ENCODE assay signal across 26 cellular contexts in the genomic region with DNA sequence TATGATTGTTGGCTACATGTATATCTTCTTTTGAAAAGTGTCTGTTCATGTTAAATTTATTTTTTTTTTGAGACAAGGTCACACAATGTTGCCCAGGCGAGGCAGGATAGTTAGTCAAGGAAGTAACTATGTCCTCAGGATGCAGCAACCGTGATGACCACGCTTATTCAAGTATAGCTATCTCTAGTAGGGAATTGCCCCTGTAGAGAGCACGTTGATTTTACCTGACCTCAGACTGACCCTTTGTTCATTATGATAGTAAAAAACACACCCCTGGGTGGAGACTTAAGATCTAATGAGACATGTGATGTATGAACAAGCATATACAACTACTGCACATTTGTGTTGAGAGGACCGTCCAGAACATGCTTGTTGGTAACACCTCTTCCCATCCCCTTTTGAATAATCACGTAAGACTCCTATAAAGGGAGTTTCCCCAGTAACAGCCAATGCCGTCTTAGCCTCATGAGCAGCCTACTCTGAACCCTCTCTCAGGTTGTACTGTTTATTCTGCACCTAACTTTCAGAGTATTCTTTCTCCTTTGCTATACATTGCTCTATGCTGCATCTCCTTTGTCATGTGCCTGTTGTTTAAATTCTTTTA. TPM values are rescaled to one million over a fixed set of nuclear protein-coding genes. Genes with fewer than 3 reads are reported as not detected.
DNase-seq lines count a peak whose midpoint lies in the region; ATAC-seq, FAIRE-seq and TF ChIP-seq lines count a peak whose summit lies in the region.
"Had no signal": no experiment of that assay in that cellular context is flagged by ENCODE, and none has a peak within 500 bp of the region (broad histone marks: within the 10 kb centered on the region; RNA-seq: fewer than 3 reads in every experiment).

No MANE protein-coding gene starts in this region.

- FAIRE-seq in GM12878 (lab: Jason Lieb, UNC) = no peak
- FAIRE-seq: H54 had no signal

- 37% methylated on average over 7 of the region's 7 CpGs for WGBS in GM12878 (ENCODE audit: insufficient coverage, insufficient replicate concordance, low lambda C conversion rate, missing lambda C conversion rate)

- TF ChIP-seq CTCF in GM12878 (IDR thresholded peaks at IDR 0.05 in 2 of 3, conservative IDR thresholded peaks at IDR 0.05 in 1 of 3; ENCODE audit: control insufficient read depth in 2 of 3, extremely low read depth in 1 of 3, insufficient read depth in 1 of 3, low read depth in 3 of 3, low read length in 3 of 3) = no peak

- no peak overlapping the region for H3K4me3 ChIP-seq in GM12878
- H3K4me3 ChIP-seq: gastroesophageal sphincter, right atrium auricular region, stomach, tibial nerve had no signal

- no peak for TF ChIP-seq RAD21 in GM12878 (IDR thresholded peaks at IDR 0.05; ENCODE audit: insufficient read depth, low read depth, low read length)

- POLR2A ChIA-PET in GM12878 (lab: Charles Lee) = no interaction called here

- H3K79me2 ChIP-seq in GM12878 (ENCODE audit: control insufficient read depth, insufficient read depth, low read length) = no peaks in the 10 kb centered on the region

- H3K9me3 Mint-ChIP-seq in stimulated activated naive B cell treated with anti-CD40 and anti-IgM and Interleukin-4, amounts not matched to agents 10 μg/mL and 1 μg/mL and 100 μg/mL, for 72 hours = peaks cover 2 to 13% of the 10 kb centered on the region in 2 donors
- H3K9me3 Mint-ChIP-seq in effector memory CD8-positive, alpha-beta T cell = no peaks in the 10 kb centered on the region
- H3K9me3 Mint-ChIP-seq: CD4-positive, alpha-beta T cell; naive thymus-derived CD8-positive, alpha-beta T cell had no signal

- peak; percentile 63 for ATAC-seq in GM18511 (IDR thresholded peaks at IDR 0.05; ENCODE audit: unreplicated experiment)
- ATAC-seq in HG02870 (IDR thresholded peaks at IDR 0.05; ENCODE audit: unreplicated experiment) = peak; percentile 75
- ATAC-seq in GM12878 = peak; percentile 92
- ATAC-seq in stimulated activated naive B cell treated with anti-CD40 and anti-IgM and Interleukin-4, amounts not matched to agents 10 μg/mL and 1 μg/mL and 100 μg/mL, for 72 hours (replicated peaks) = peak; percentile 33 to 52
- ATAC-seq in effector memory CD8-positive, alpha-beta T cell (replicated peaks) = no peak
- no peak for ATAC-seq in HG03135 (IDR thresholded peaks at IDR 0.05; ENCODE audit: unreplicated experiment)
- ATAC-seq: esophagus mucosa; gastroesophageal sphincter; naive thymus-derived CD8-positive, alpha-beta T cell had no signal

- peaks cover 2 to 12% of the 10 kb centered on the region in 2 donors for H3K4me1 Mint-ChIP-seq in stimulated activated naive B cell treated with anti-CD40 and anti-IgM and Interleukin-4, amounts not matched to agents 10 μg/mL and 1 μg/mL and 100 μg/mL, for 72 hours
- no peaks in the 10 kb centered on the region for H3K4me1 Mint-ChIP-seq in effector memory CD8-positive, alpha-beta T cell (ENCODE audit: low read depth in 2 of 2)
- H3K4me1 Mint-ChIP-seq: naive thymus-derived CD8-positive, alpha-beta T cell had no signal

- no peaks in the 10 kb centered on the region for H3K36me3 ChIP-seq in GM12878 (ENCODE audit: control insufficient read depth in 2 of 2, insufficient read depth in 2 of 2, low read length in 1 of 2)
- H3K36me3 ChIP-seq: gastroesophageal sphincter, right atrium auricular region, stomach had no signal

- no peak overlapping the region for H3K27ac ChIP-seq in GM12878 (ENCODE audit: control insufficient read depth, insufficient read depth)
- H3K27ac ChIP-seq: gastroesophageal sphincter, HL-60, right atrium auricular region, stomach, tibial nerve had no signal

- H3K27ac Mint-ChIP-seq in stimulated activated naive B cell treated with anti-CD40 and anti-IgM and Interleukin-4, amounts not matched to agents 10 μg/mL and 1 μg/mL and 100 μg/mL, for 72 hours = no peak overlapping the region
- no peak overlapping the region for H3K27ac Mint-ChIP-seq in effector memory CD8-positive, alpha-beta T cell
- H3K27ac Mint-ChIP-seq: CD4-positive, alpha-beta T cell; naive thymus-derived CD8-positive, alpha-beta T cell had no signal

- H3K27me3 Mint-ChIP-seq in stimulated activated naive B cell treated with anti-CD40 and anti-IgM and Interleukin-4, amounts not matched to agents 10 μg/mL and 1 μg/mL and 100 μg/mL, for 72 hours = peaks cover 0 to 5% of the 10 kb centered on the region in 2 donors
- peaks cover 0 to 15% of the 10 kb centered on the region in 2 donors for H3K27me3 Mint-ChIP-seq in effector memory CD8-positive, alpha-beta T cell

- no TSS peak for BruUV-seq in GM12878 (replicated peaks; lab: Mats Ljungman, UMichigan)

- RAD21 ChIA-PET in GM12878 (lab: Charles Lee; ENCODE audit: unreplicated experiment) = no interaction called here

- no peak for DNase-seq in GM12878 (ENCODE audit: low read depth, low spot score)
- DNase-seq in stimulated activated naive B cell treated with anti-CD40 and anti-IgM and Interleukin-4, amounts not matched to agents 10 μg/mL and 1 μg/mL and 100 μg/mL, for 72 hours = no peak
- no peak for DNase-seq in mucosa of gallbladder (ENCODE audit: low spot score)
- no peak for DNase-seq in effector memory CD8-positive, alpha-beta T cell
- DNase-seq: activated CD4-positive, alpha-beta T cell treated with anti-CD3 and anti-CD28 coated beads for 4 hours; activated naive CD4-positive, alpha-beta T cell treated with anti-CD3 and anti-CD28 coated beads, Interleukin-2, amount 50 U/mL, for 16 hours; CD4-positive, alpha-beta T cell; DMS 273 treated with DMSO at 0.1 percent for 48 hours; effector CD8-positive, alpha-beta T cell; naive thymus-derived CD8-positive, alpha-beta T cell; NCI-H1105 treated with DMSO at 0.1 percent for 48 hours; NCI-H2081; NK-92 treated with Interleukin-12 subunit alpha and Interleukin-12 subunit beta, amount 100 ng/mL, for 24 hours; stimulated activated CD4-positive, alpha-beta T cell treated with anti-CD3 and anti-CD28 coated beads, Interleukin-12 subunit alpha, Interleukin-12 subunit beta, amount 100 ng/mL, for 4 hours; stimulated activated CD4-positive, alpha-beta T cell treated with anti-CD3 and anti-CD28 coated beads, Interleukin-4, amount 100 ng/mL, for 4 hours; stomach; T-helper 1 cell had no signal

- no peak for TF ChIP-seq POLR2A in GM12878 (IDR thresholded peaks at IDR 0.05; ENCODE audit: low read depth, low read length)

- H3K4me2 ChIP-seq in GM12878 (ENCODE audit: control insufficient read depth, insufficient read depth) = no peak overlapping the region

- H3K9me3 ChIP-seq in GM12878 (replicated peaks; ENCODE audit: control insufficient read depth, insufficient read depth, low read length) = no peaks in the 10 kb centered on the region
- H3K9me3 ChIP-seq: gastroesophageal sphincter, right atrium auricular region, stomach, tibial nerve had no signal

- no peaks in the 10 kb centered on the region for H3K27me3 ChIP-seq in GM12878 (replicated peaks in 1 of 2; ENCODE audit: control insufficient read depth in 2 of 2, insufficient read depth in 2 of 2, low read length in 1 of 2)
- H3K27me3 ChIP-seq: gastroesophageal sphincter, right atrium auricular region, stomach, tibial nerve had no signal

- H2AFZ ChIP-seq in GM12878 (ENCODE audit: control insufficient read depth, low read depth, low read length) = no peak overlapping the region

- TF ChIP-seq EP300 in GM12878 (IDR thresholded peaks at IDR 0.05; ENCODE audit: borderline replicate concordance in 1 of 2, control insufficient read depth in 1 of 2, low read depth in 2 of 2, low read length in 2 of 2) = no peak

- SMC1A ChIA-PET in GM12878 (lab: Charles Lee; ENCODE audit: uncharacterized antibody, unreplicated experiment) = no interaction called here

- no peaks in the 10 kb centered on the region for H4K20me1 ChIP-seq in GM12878 (ENCODE audit: control insufficient read depth, insufficient read depth)

- H3K36me3 Mint-ChIP-seq in stimulated activated naive B cell treated with anti-CD40 and anti-IgM and Interleukin-4, amounts not matched to agents 10 μg/mL and 1 μg/mL and 100 μg/mL, for 72 hours = peaks cover 16 to 17% of the 10 kb centered on the region in 2 donors
- H3K36me3 Mint-ChIP-seq in effector memory CD8-positive, alpha-beta T cell (ENCODE audit: insufficient read depth) = peaks cover 4% of the 10 kb centered on the region

- no peaks in the 10 kb centered on the region; the same call in 1 of the 2 replicates for H3K4me1 ChIP-seq in GM12878 (ENCODE audit: control insufficient read depth, insufficient read depth, low read length)
- H3K4me1 ChIP-seq: gastroesophageal sphincter, right atrium auricular region, stomach, tibial nerve had no signal

- intact Hi-C loops in GM12878 (cut with micrococcal nuclease; ENCODE audit: unreplicated experiment) = no loop called here

- H3K9ac ChIP-seq in GM12878 (ENCODE audit: control insufficient read depth, insufficient read depth, low read length) = no peak overlapping the region

- no peak overlapping the region for H3K4me3 Mint-ChIP-seq in stimulated activated naive B cell treated with anti-CD40 and anti-IgM and Interleukin-4, amounts not matched to agents 10 μg/mL and 1 μg/mL and 100 μg/mL, for 72 hours
- H3K4me3 Mint-ChIP-seq in effector memory CD8-positive, alpha-beta T cell = no peak overlapping the region
- H3K4me3 Mint-ChIP-seq: CD4-positive, alpha-beta T cell; naive thymus-derived CD8-positive, alpha-beta T cell had no signal

- CTCF ChIA-PET in GM12878 (lab: Yijun Ruan, JAX) = no interaction called here

- in situ Hi-C loops in GM12878 (cut with MboI) = no loop called here

RNA-seq across cellular contexts. Expression of gene ZNF621, which starts 32.9 kb away (rescaled TPM):
- total RNA-seq in GM12878 (2013; cell fraction: nucleolus; rRNA removed) = 59.9 and 60.4 TPM in 2 replicates
- total RNA-seq in GM12878 (2014; rRNA removed) = 11.4 and 12.1 TPM in 2 replicates
- total RNA-seq in GM12878 (2014; rRNA removed; fragmentation: Illumina TruSeq; extraction: Trizol) = 12.4 and 12.8 TPM in 2 replicates
- total RNA-seq in GM12878 (2021) = 14.2 and 16.4 TPM in 2 replicates
- 6.1 TPM for polyA plus RNA-seq in GM12878 (2011; ENCODE audit: low read depth)
- 26.3 and 31.5 TPM in 2 replicates for polyA plus RNA-seq in GM12878 (2011; rRNA removed)
- polyA plus RNA-seq in GM12878 (2011; cell fraction: cytosol; rRNA removed) = 16.1 and 19.8 TPM in 2 replicates
- 21.0 and 22.6 TPM in 2 replicates for polyA plus RNA-seq in GM12878 (2011; cell fraction: nucleus; rRNA removed)
- polyA plus RNA-seq in GM12878 (2012) = 10.3 and 10.5 TPM in 2 replicates
- 18.7 and 26.2 TPM in 2 replicates for polyA plus RNA-seq in GM12878 (2014; fragmentation: Illumina TruSeq; extraction: Trizol)
- 1 to 10 TPM; 2.9 to 4.3 TPM for polyA plus RNA-seq in GM12878 (2014; fragmentation: Nextera tagmentation; extraction: Ambion mirVana)
- polyA plus RNA-seq in GM12878 (2014; rRNA removed) = 11.2 and 13.4 TPM in 2 replicates
- polyA plus RNA-seq in GM12878 (2016; fragmentation: Nextera tagmentation; extraction: Ambion mirVana) = 1 to 10 TPM; 5.8 to 7.8 TPM
- polyA minus RNA-seq in GM12878 (2011; rRNA and poly(A)+ RNA removed) = 23.2 and 27.9 TPM in 2 replicates
- polyA minus RNA-seq in GM12878 (2011; cell fraction: cytosol; rRNA and poly(A)+ RNA removed) = 6.9 and 9.1 TPM in 2 replicates
- polyA minus RNA-seq in GM12878 (2011; cell fraction: nucleus; rRNA and poly(A)+ RNA removed) = 9.3 and 15.4 TPM in 2 replicates
- total RNA-seq in mucosa of gallbladder = 18.9 TPM

RNA-seq across cellular contexts. Expression of gene ZNF620, which starts 51.8 kb away (rescaled TPM):
- 7.1 and 8.1 TPM in 2 replicates for total RNA-seq in GM12878 (2013; cell fraction: nucleolus; rRNA removed)
- total RNA-seq in GM12878 (2014; rRNA removed) (1.7 and 2.6 TPM in 2 replicates), GM12878 (2014; rRNA removed; fragmentation: Illumina TruSeq; extraction: Trizol) (4.3 TPM in 2 replicates), GM12878 (2021) (2.9 and 3.4 TPM in 2 replicates), mucosa of gallbladder (3.2 TPM)
- polyA plus RNA-seq in GM12878 (2011; ENCODE audit: low read depth) = 1.3 TPM
- polyA plus RNA-seq in GM12878 (2011; rRNA removed) (1.3 and 1.7 TPM in 2 replicates), GM12878 (2014; fragmentation: Illumina TruSeq; extraction: Trizol) (2.1 and 3.5 TPM in 2 replicates), GM12878 (2014; fragmentation: Nextera tagmentation; extraction: Ambion mirVana) (1 to 10 TPM; 1.3 to 1.7 TPM), GM12878 (2014; rRNA removed) (2.4 and 3.2 TPM in 2 replicates), GM12878 (2016; fragmentation: Nextera tagmentation; extraction: Ambion mirVana) (1 to 10 TPM; 2.4 to 3.8 TPM)
- 0.88 and 1.5 TPM in 2 replicates for polyA plus RNA-seq in GM12878 (2011; cell fraction: cytosol; rRNA removed)
- polyA plus RNA-seq in GM12878 (2011; cell fraction: nucleus; rRNA removed) = 1.0 and 1.5 TPM in 2 replicates
- polyA plus RNA-seq in GM12878 (2012) = 0.94 and 1.1 TPM in 2 replicates
- 1.8 and 2.1 TPM in 2 replicates for polyA minus RNA-seq in GM12878 (2011; rRNA and poly(A)+ RNA removed)
- polyA minus RNA-seq in GM12878 (2011; cell fraction: cytosol; rRNA and poly(A)+ RNA removed) = 0.80 and 2.0 TPM in 2 replicates
- polyA minus RNA-seq in GM12878 (2011; cell fraction: nucleus; rRNA and poly(A)+ RNA removed) = 0.48 and 0.77 TPM in 2 replicates

Comparison
In these comparisons a context has a peak if more than half of its experiments do, and no peak if none do; other contexts are left out.
1. ATAC-seq: peak in GM18511 (single experiment), HG02870 (single experiment), GM12878 (single experiment) and stimulated activated naive B cell treated with anti-CD40 and anti-IgM and Interleukin-4, amounts not matched to agents 10 μg/mL and 1 μg/mL and 100 μg/mL, for 72 hours (2 of 2); none in effector memory CD8-positive, alpha-beta T cell (single experiment) and HG03135 (single experiment).